ENCODE assay signal across 8 cellular contexts in the genomic region with DNA sequence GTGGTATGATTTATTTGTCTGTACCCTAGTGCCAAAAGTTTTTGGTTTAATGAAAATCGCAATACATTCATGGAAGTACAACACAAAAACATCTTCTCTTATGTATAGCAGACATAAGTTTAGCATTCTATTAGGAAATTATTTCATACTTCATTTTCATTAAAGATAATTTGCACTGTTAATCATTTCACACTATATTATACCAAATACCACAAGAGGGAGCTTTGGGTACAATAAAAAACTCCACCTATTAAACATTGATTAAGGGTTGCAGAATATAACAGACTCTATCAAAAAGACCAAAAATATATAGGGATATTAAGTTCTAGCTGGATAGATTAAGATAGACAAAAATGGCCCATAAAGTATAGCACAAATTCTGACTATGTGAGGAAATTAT.
A peak's percentile ranks its signal among the peaks of the same experiment; 100 is the strongest.
DNase-seq lines count a peak whose midpoint lies in the region; ATAC-seq, FAIRE-seq and TF ChIP-seq lines count a peak whose summit lies in the region.

No MANE protein-coding gene starts in this region.

- H3K9me2 ChIP-seq in GM23248 (ENCODE audit: insufficient read depth) = no peaks in the 10 kb centered on the region

- FAIRE-seq in A549 (lab: Jason Lieb, UNC) = peak; percentile 94

- peaks cover 75% of the 10 kb centered on the region for H3K79me2 ChIP-seq in GM23248 (ENCODE audit: insufficient read depth)

- H3K4me2 ChIP-seq in A549 (no peak overlapping the region), GM23248 (ENCODE audit: unreplicated experiment) (no peak overlapping the region)

- no peak for TF ChIP-seq POLR2A in A549 (IDR thresholded peaks at IDR 0.05; ENCODE audit: low read length)

- H3K27me3 ChIP-seq in GM23248 (replicated peaks; ENCODE audit: insufficient read depth) (no peaks in the 10 kb centered on the region), WERI-Rb-1 (ENCODE audit: insufficient read depth, low read depth, severe bottlenecking) (no peaks in the 10 kb centered on the region)

- intact Hi-C loops in posterior cingulate gyrus (cut with DNase I) = loop anchor here (2.0 to 10.0 kb wide), 4 partner anchors 110 to 350 kb away; a partner anchor contains a TSS

- H3K4me3 ChIP-seq in A549 (no peak overlapping the region), GM23248 (no peak overlapping the region), WERI-Rb-1 (ENCODE audit: low read depth, low read length) (no peak overlapping the region)

- no peak overlapping the region for H2AFZ ChIP-seq in GM23248

- peak; percentile 82 for TF ChIP-seq CTCF in A549 (IDR thresholded peaks at IDR 0.05)
- TF ChIP-seq CTCF in VCaP (conservative IDR thresholded peaks at IDR 0.05) = peak; percentile 72
- no peak for TF ChIP-seq CTCF in WERI-Rb-1 (IDR thresholded peaks at IDR 0.05; ENCODE audit: low read depth, low read length)

- peaks cover 2% of the 10 kb centered on the region; the same call in 1 of the 2 replicates for H3F3A ChIP-seq in GM23248 (ENCODE audit: insufficient read depth)

- POLR2A ChIA-PET in A549 (lab: Yijun Ruan, JAX) = interaction anchor here (0.6 kb wide), 2 partner anchors 110 to 167 kb away, joined by 3 read pairs; a partner anchor contains a TSS

- H3K36me3 ChIP-seq in GM23248 (ENCODE audit: low read depth) = peaks cover 10% of the 10 kb centered on the region
- no peaks in the 10 kb centered on the region for H3K36me3 ChIP-seq in WERI-Rb-1

- DNase-seq in A549 (ENCODE audit: low read depth in 1 of 2, low spot score in 1 of 2) (no peak), GM23248 (peak; percentile 46), kidney tubule cell (ENCODE audit: low spot score) (peak; percentile 18), NCI-H187 treated with DMSO at 0.1 percent for 48 hours (lab: John Stamatoyannopoulos, UW) (no peak), WERI-Rb-1 (no peak), posterior cingulate gyrus (no peak)

- TF ChIP-seq RAD21 in A549 (conservative IDR thresholded peaks at IDR 0.05 in 1 of 2, IDR thresholded peaks at IDR 0.05 in 1 of 2) = peak; percentile 80 to 91

- no peaks in the 10 kb centered on the region for H4K20me1 ChIP-seq in GM23248 (ENCODE audit: insufficient read depth)

- TF ChIP-seq EP300 in A549 (IDR thresholded peaks at IDR 0.05) = no peak

- H3K27ac ChIP-seq in A549 (no peak overlapping the region), GM23248 (no peak overlapping the region), VCaP (no peak overlapping the region), WERI-Rb-1 (no peak overlapping the region)

- H3K9me3 ChIP-seq in A549 (no peaks in the 10 kb centered on the region), GM23248 (ENCODE audit: low read depth) (no peaks in the 10 kb centered on the region), WERI-Rb-1 (ENCODE audit: severe bottlenecking) (no peaks in the 10 kb centered on the region)

- WGBS in A549 (ENCODE audit: missing lambda C conversion rate) = 5% methylated on average over 1 of the region's 1 CpG
- 2 to 9% methylated on average over 1 of the region's 1 CpG for WGBS in GM23248 (ENCODE audit: low coverage in 1 of 2, low lambda C conversion rate in 2 of 2, missing lambda C conversion rate in 2 of 2), 2 experiments

- CTCF ChIA-PET in A549 (lab: Yijun Ruan, JAX) = interaction anchor here (0.6 to 5.4 kb wide), 36 partner anchors 10 to 348 kb away, joined by 3 to 50 read pairs (median 4); a partner anchor contains a TSS

- ATAC-seq in A549 = peak in 1 of 2 experiments; percentile 73; a peak in 2 of 6 replicates
- no peak for ATAC-seq in GM21717 (IDR thresholded peaks at IDR 0.05; ENCODE audit: unreplicated experiment)

- in situ Hi-C loops in GM23248 (cut with MboI) = loop anchor here (10.0 kb wide), 1 partner anchor 200 kb away; no protein-coding TSS in a partner anchor

- H3K9ac ChIP-seq in GM23248 = no peak overlapping the region

- H3K4me1 ChIP-seq in A549 (peaks cover 26% of the 10 kb centered on the region; the same call in 2 of the 3 replicates), GM23248 (ENCODE audit: insufficient read depth) (no peaks in the 10 kb centered on the region)

TF ChIP-seq in A549, 52 proteins besides CTCF, POLR2A, EP300 and RAD21:
- peak; percentile 93 for TF ChIP-seq SMC3 (IDR thresholded peaks at IDR 0.05)
- no peak for TF ChIP-seq FOSB (CRISPR knock-in tag; IDR thresholded peaks at IDR 0.05)

Comparison
In these comparisons a context has a peak if more than half of its experiments do, and no peak if none do; other contexts are left out.
1. DNase-seq: peak in GM23248 (single experiment) and kidney tubule cell (single experiment); none in A549 (0 of 2), NCI-H187 treated with DMSO at 0.1 percent for 48 hours (single experiment), WERI-Rb-1 (single experiment) and posterior cingulate gyrus (0 of 10).